Comparison of ENCODE assay signal across 11 cellular contexts in genomic region chr2:66443977-66444855, GRCh38. TPM values are rescaled to one million over a fixed set of nuclear protein-coding genes. Genes with fewer than 3 reads are reported as not detected.
DNase-seq lines count a peak whose midpoint lies in the region; ATAC-seq, FAIRE-seq and TF ChIP-seq lines count a peak whose summit lies in the region.
"Had no signal": no experiment of that assay in that cellular context is flagged by ENCODE, and none has a peak within 500 bp of the region (broad histone marks: within the 10 kb centered on the region; RNA-seq: fewer than 3 reads in every experiment).

No MANE protein-coding gene starts in this region.

- TF ChIP-seq POLR2A in body of pancreas (IDR thresholded peaks at IDR 0.05): no peak

- no peaks in the 10 kb centered on the region for H3K27me3 ChIP-seq in body of pancreas
- peaks cover 0 to 10% of the 10 kb centered on the region in 2 donors for H3K27me3 ChIP-seq in small intestine (ENCODE audit: control insufficient read depth in 2 of 2, insufficient read depth in 2 of 2, low read length in 2 of 2)
- H3K27me3 ChIP-seq in CD8-positive, alpha-beta T cell (ENCODE audit: insufficient read depth, low read length): peaks cover 4% of the 10 kb centered on the region

- no peaks in the 10 kb centered on the region for H3K36me3 Mint-ChIP-seq in CD8-positive, alpha-beta T cell

- peak; percentile 45 for DNase-seq in GM03348 (ENCODE audit: low spot score)
- DNase-seq in body of pancreas: peak in 3 of 4 donors; percentile 40 to 59 (median 54)
- peak; percentile 76 for DNase-seq in islet precursor cell
- DNase-seq in small intestine: no peak
- DNase-seq in cortex of kidney (lab: John Stamatoyannopoulos, UW): no peak
- DNase-seq in kidney tubule cell (ENCODE audit: low spot score): no peak
- DNase-seq in CD8-positive, alpha-beta T cell: no peak
- DNase-seq: activated CD4-positive, alpha-beta memory T cell treated with anti-CD3 and anti-CD28 coated beads, Interleukin-2, amount 10 ng/mL, durations not matched to agents 7 days and 5 days; GOT3; stimulated activated naive CD4-positive, alpha-beta T cell treated with Interleukin-2 at 50 U/mL for 16 hours had no signal

- H3K27ac ChIP-seq in body of pancreas (peak overlapping the region; percentile 86 to 98 (median 92)), small intestine (ENCODE audit: low read depth in 1 of 2, low read length in 1 of 2) (peak overlapping the region; percentile 18 to 78)
- no peak overlapping the region for H3K27ac ChIP-seq in CD8-positive, alpha-beta T cell (ENCODE audit: low read depth, low read length)

- no peak for FAIRE-seq in small intestine (lab: Jason Lieb, UNC)

- POLR2A ChIA-PET in CD8-positive, alpha-beta T cell (lab: Charles Lee): no interaction called here

- no peak overlapping the region for H3K27ac Mint-ChIP-seq in CD8-positive, alpha-beta T cell
- H3K27ac Mint-ChIP-seq: activated CD4-positive, alpha-beta memory T cell treated with anti-CD3 and anti-CD28 coated beads, Interleukin-2, amount 10 ng/mL, durations not matched to agents 7 days and 5 days had no signal

- H3K4me3 ChIP-seq in body of pancreas (peak overlapping the region; percentile 49 to 55), small intestine (ENCODE audit: low read depth in 1 of 2, low read length in 2 of 2) (no peak overlapping the region)
- H3K4me3 ChIP-seq in CD8-positive, alpha-beta T cell (ENCODE audit: low read depth, low read length): no peak overlapping the region

- intact Hi-C loops in body of pancreas (cut with DNase I): loop anchor here (10.0 kb wide), 1 partner anchor 51 kb away; no protein-coding TSS in a partner anchor
- intact Hi-C loops in CD8-positive, alpha-beta T cell (cut with DNase I, micrococcal nuclease): no loop called here

- ATAC-seq in body of pancreas (peak; percentile 19), GM21447 (IDR thresholded peaks at IDR 0.05; ENCODE audit: unreplicated experiment) (no peak)
- ATAC-seq in CD8-positive, alpha-beta T cell: no peak

- CTCF ChIA-PET in CD8-positive, alpha-beta T cell (lab: Charles Lee): no interaction called here

- H3K4me1 Mint-ChIP-seq in CD8-positive, alpha-beta T cell (ENCODE audit: low read depth): no peaks in the 10 kb centered on the region
- H3K4me1 Mint-ChIP-seq: activated CD4-positive, alpha-beta memory T cell treated with anti-CD3 and anti-CD28 coated beads, Interleukin-2, amount 10 ng/mL, durations not matched to agents 7 days and 5 days had no signal

- WGBS in body of pancreas, 2 donors: 7 to 13% methylated on average over 31 to 32 of the region's 32 CpGs
- WGBS in small intestine, 3 donors: 56 to 75% (median 73%) methylated on average over 32 of the region's 32 CpGs

- H3K9me3 Mint-ChIP-seq in CD8-positive, alpha-beta T cell: no peaks in the 10 kb centered on the region
- H3K9me3 Mint-ChIP-seq: activated CD4-positive, alpha-beta memory T cell treated with anti-CD3 and anti-CD28 coated beads, Interleukin-2, amount 10 ng/mL, durations not matched to agents 7 days and 5 days had no signal

- no peak for TF ChIP-seq CTCF in body of pancreas (IDR thresholded peaks at IDR 0.05)
- no peak for TF ChIP-seq CTCF in CD8-positive, alpha-beta T cell (IDR thresholded peaks at IDR 0.05)

- H3K27me3 Mint-ChIP-seq in CD8-positive, alpha-beta T cell (ENCODE audit: low read depth): peaks cover 52% of the 10 kb centered on the region

- H3K36me3 ChIP-seq in body of pancreas (replicated peaks in 1 of 2; ENCODE audit: insufficient read depth in 1 of 2, low read depth in 2 of 2): no peaks in the 10 kb centered on the region
- H3K36me3 ChIP-seq in small intestine (ENCODE audit: control insufficient read depth in 2 of 2, insufficient read depth in 2 of 2, low read length in 2 of 2): no peaks in the 10 kb centered on the region
- H3K36me3 ChIP-seq in CD8-positive, alpha-beta T cell (ENCODE audit: insufficient read depth, low read length): no peaks in the 10 kb centered on the region

- H3K4me3 Mint-ChIP-seq in CD8-positive, alpha-beta T cell: no peak overlapping the region
- H3K4me3 Mint-ChIP-seq: activated CD4-positive, alpha-beta memory T cell treated with anti-CD3 and anti-CD28 coated beads, Interleukin-2, amount 10 ng/mL, durations not matched to agents 7 days and 5 days had no signal

- H3K4me1 ChIP-seq in body of pancreas (peaks cover 15% of the 10 kb centered on the region), small intestine (ENCODE audit: control insufficient read depth in 2 of 2, insufficient read depth in 1 of 2, low read depth in 1 of 2, low read length in 1 of 2) (no peaks in the 10 kb centered on the region)
- H3K4me1 ChIP-seq in CD8-positive, alpha-beta T cell (ENCODE audit: insufficient read depth, low read length): no peaks in the 10 kb centered on the region

- H3K9me3 ChIP-seq in body of pancreas (no peaks in the 10 kb centered on the region), small intestine (ENCODE audit: control insufficient read depth, low read depth) (no peaks in the 10 kb centered on the region)
- no peaks in the 10 kb centered on the region for H3K9me3 ChIP-seq in CD8-positive, alpha-beta T cell (ENCODE audit: low read length)

RNA-seq across cellular contexts. Expression of gene MEIS1, which starts 9.3 kb away (rescaled TPM):
- 10 to 100 TPM; 82.1 to 84.6 TPM for total RNA-seq in body of pancreas
- 1 to 10 TPM; 1.1 to 7.9 (median 3.2) TPM for polyA plus RNA-seq in small intestine
- not detected for total RNA-seq in CD8-positive, alpha-beta T cell
- total RNA-seq: activated CD4-positive, alpha-beta memory T cell treated with anti-CD3 and anti-CD28 coated beads, Interleukin-2, amount 10 ng/mL, durations not matched to agents 7 days and 5 days had no signal

Comparison
In these comparisons a context has a peak if more than half of its experiments do, and no peak if none do; other contexts are left out.
1. DNase-seq: peak in GM03348 (single experiment), body of pancreas (3 of 4) and islet precursor cell (single experiment); none in small intestine (single experiment), cortex of kidney (single experiment), kidney tubule cell (single experiment) and CD8-positive, alpha-beta T cell (0 of 7).
2. H3K4me3 ChIP-seq: peak in body of pancreas (2 of 2); none in small intestine (0 of 2) and CD8-positive, alpha-beta T cell (single experiment).
3. RNA of gene MEIS1, which starts 9.3 kb away (total RNA-seq): 82.1 to 84.6 TPM in body of pancreas; not detected in CD8-positive, alpha-beta T cell; every median in the first group is over 10 times any median in the second.